Comparison of ENCODE assay signal across 21 cellular contexts in the genomic region with DNA sequence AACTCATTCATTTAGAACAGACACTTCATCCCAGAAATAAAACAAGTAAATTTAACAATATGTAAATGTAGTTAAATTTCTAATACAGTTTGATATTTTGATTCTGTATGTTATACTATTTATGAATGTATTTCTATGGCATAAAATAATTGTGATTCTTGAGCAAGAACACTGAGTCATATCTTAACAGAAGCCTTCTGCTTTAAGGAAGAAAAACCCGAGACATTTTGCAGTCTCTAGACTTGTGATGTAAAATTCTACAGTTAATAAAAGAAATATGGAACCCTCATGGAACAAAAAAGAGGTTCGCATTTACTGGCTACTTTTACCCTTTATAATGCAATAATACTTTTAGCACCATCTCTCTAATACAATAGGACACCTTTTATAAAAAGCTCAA. TPM values are rescaled to one million over a fixed set of nuclear protein-coding genes. Genes with fewer than 3 reads are reported as not detected.
"Had no signal": no experiment of that assay in that cellular context is flagged by ENCODE, and none has a peak within 500 bp of the region (broad histone marks: within the 10 kb centered on the region; RNA-seq: fewer than 3 reads in every experiment).

No MANE protein-coding gene starts in this region.

- H3K9me3 ChIP-seq: left lung, stomach, thoracic aorta, upper lobe of right lung had no signal

- H3K4me3 ChIP-seq: dorsolateral prefrontal cortex, left lung, stomach, thoracic aorta, upper lobe of right lung had no signal

- FAIRE-seq: keratinocyte had no signal

- ATAC-seq: activated naive CD4-positive, alpha-beta T cell treated with anti-CD3 and anti-CD28 coated beads, Interleukin-2, amount 50 U/mL, for 72 hours; left lung; sciatic nerve; upper lobe of right lung had no signal

- DNase-seq: activated CD4-positive, alpha-beta T cell treated with anti-CD3 and anti-CD28 coated beads, Interleukin-2, amount 10 ng/mL, durations not matched to agents 7 days and 5 days; activated CD4-positive, CD25-positive, alpha-beta regulatory T cell; activated CD8-positive, alpha-beta memory T cell treated with anti-CD3 and anti-CD28 coated beads for 24 hours; anterior cingulate cortex; dorsolateral prefrontal cortex; endodermal cell; left lung; mammary epithelial cell; stimulated activated CD4-positive, alpha-beta T cell treated with anti-CD3 and anti-CD28 coated beads, Interleukin-1b, Interleukin-23, amount 100 ng/mL, for 48 hours; stomach; upper lobe of right lung had no signal

- H3K9me3 Mint-ChIP-seq: activated CD4-positive, alpha-beta T cell treated with anti-CD3 and anti-CD28 coated beads, Interleukin-2, amount 10 ng/mL, durations not matched to agents 7 days and 5 days; activated naive CD4-positive, alpha-beta T cell treated with anti-CD3 and anti-CD28 coated beads, Interleukin-2, amount 50 U/mL, for 72 hours; activated T-helper 2 cell treated with anti-CD3 and anti-CD28 coated beads, Interferon-gamma antibody, Interleukin-2, Interleukin-4, amounts not matched to agents 10 μg/mL and 5 μg/mL and 100 μg/mL, durations not matched to agents 14 hours and 24 hours and 36 hours; endodermal cell; neural crest cell; T-helper 2 cell treated with Interferon-gamma antibody and Interleukin-4, amounts not matched to agents 5 μg/mL and 100 μg/mL, for 36 hours had no signal

- H3K4me3 Mint-ChIP-seq: activated CD4-positive, alpha-beta T cell treated with anti-CD3 and anti-CD28 coated beads, Interleukin-2, amount 10 ng/mL, durations not matched to agents 7 days and 5 days; endodermal cell; neural crest cell; T-helper 2 cell treated with Interferon-gamma antibody and Interleukin-4, amounts not matched to agents 5 μg/mL and 100 μg/mL, for 36 hours had no signal

- H3K27ac ChIP-seq: dorsolateral prefrontal cortex, left lung, stomach, thoracic aorta, upper lobe of right lung had no signal

- H3K27me3 Mint-ChIP-seq: activated CD4-positive, alpha-beta T cell treated with anti-CD3 and anti-CD28 coated beads, Interleukin-2, amount 10 ng/mL, durations not matched to agents 7 days and 5 days had no signal

- H3K4me1 ChIP-seq: left lung, upper lobe of right lung had no signal

- H3K27me3 ChIP-seq: dorsolateral prefrontal cortex, left lung, stomach, upper lobe of right lung had no signal

- H3K36me3 ChIP-seq: thoracic aorta had no signal

- H3K27ac Mint-ChIP-seq: activated CD4-positive, alpha-beta T cell treated with anti-CD3 and anti-CD28 coated beads, Interleukin-2, amount 10 ng/mL, durations not matched to agents 7 days and 5 days; activated T-helper 2 cell treated with anti-CD3 and anti-CD28 coated beads, Interferon-gamma antibody, Interleukin-2, Interleukin-4, amounts not matched to agents 10 μg/mL and 5 μg/mL and 100 μg/mL, durations not matched to agents 14 hours and 24 hours and 36 hours; endodermal cell; T-helper 2 cell treated with Interferon-gamma antibody and Interleukin-4, amounts not matched to agents 5 μg/mL and 100 μg/mL, for 36 hours had no signal

RNA-seq across cellular contexts. Expression of a gene that starts 47.9 kb away (rescaled TPM):
- total RNA-seq: chondrocyte, endodermal cell, epithelial cell of proximal tubule, mammary epithelial cell, osteoblast had no signal
- polyA plus RNA-seq: keratinocyte, mammary epithelial cell had no signal
